ENCODE assay signal across 1 cellular context in genomic region chr11:68386331-68386978, GRCh38.
TF ChIP-seq lines count a peak whose summit lies in the region.

No MANE protein-coding gene starts in this region.

TF ChIP-seq in HCT116, 20 proteins besides CTCF, POLR2A, EP300 and RAD21 (continued from another document):
- TF ChIP-seq, protein P1, sequence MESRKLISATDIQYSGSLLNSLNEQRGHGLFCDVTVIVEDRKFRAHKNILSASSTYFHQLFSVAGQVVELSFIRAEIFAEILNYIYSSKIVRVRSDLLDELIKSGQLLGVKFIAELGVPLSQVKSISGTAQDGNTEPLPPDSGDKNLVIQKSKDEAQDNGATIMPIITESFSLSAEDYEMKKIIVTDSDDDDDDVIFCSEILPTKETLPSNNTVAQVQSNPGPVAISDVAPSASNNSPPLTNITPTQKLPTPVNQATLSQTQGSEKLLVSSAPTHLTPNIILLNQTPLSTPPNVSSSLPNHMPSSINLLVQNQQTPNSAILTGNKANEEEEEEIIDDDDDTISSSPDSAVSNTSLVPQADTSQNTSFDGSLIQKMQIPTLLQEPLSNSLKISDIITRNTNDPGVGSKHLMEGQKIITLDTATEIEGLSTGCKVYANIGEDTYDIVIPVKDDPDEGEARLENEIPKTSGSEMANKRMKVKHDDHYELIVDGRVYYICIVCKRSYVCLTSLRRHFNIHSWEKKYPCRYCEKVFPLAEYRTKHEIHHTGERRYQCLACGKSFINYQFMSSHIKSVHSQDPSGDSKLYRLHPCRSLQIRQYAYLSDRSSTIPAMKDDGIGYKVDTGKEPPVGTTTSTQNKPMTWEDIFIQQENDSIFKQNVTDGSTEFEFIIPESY (IDR thresholded peaks at IDR 0.05; ENCODE audit: extremely low read depth, insufficient replicate concordance, low read length) = no peak
- TF ChIP-seq ZNF274 (IDR thresholded peaks at IDR 0.05; ENCODE audit: low read depth, low read length) (no peak), ZFX (IDR thresholded peaks at IDR 0.05) (no peak), TCF7L2 (IDR thresholded peaks at IDR 0.05; ENCODE audit: borderline replicate concordance, extremely low read depth, insufficient read depth, insufficient read length) (no peak), REST (IDR thresholded peaks at IDR 0.05; ENCODE audit: low read depth) (no peak)
- TF ChIP-seq, protein P2, sequence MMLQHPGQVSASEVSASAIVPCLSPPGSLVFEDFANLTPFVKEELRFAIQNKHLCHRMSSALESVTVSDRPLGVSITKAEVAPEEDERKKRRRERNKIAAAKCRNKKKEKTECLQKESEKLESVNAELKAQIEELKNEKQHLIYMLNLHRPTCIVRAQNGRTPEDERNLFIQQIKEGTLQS (IDR thresholded peaks at IDR 0.05) = no peak
